Comparison of ENCODE assay signal across 22 cellular contexts in the genomic region with DNA sequence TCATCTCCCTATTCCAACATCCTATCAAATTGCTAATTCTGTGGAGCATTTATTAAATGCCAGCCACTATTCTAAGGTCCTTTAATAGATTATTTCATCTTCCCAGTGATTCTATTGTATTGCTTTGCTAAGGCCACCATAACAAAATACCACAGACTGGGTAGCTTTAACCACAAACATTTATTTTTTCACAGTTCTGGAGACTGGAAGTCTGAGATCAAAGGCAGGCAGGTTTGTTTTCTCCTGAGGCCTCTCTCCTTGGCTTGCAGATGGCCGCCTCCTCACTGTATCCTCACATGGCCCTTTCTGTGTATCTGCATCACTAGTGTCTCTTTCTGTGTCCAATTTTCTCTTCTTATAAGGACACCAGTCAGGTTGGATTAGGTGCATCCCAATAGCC.
"Had no signal": no experiment of that assay in that cellular context is flagged by ENCODE, and none has a peak within 500 bp of the region (broad histone marks: within the 10 kb centered on the region; RNA-seq: fewer than 3 reads in every experiment).

No MANE protein-coding gene starts in this region.

- H3K27ac Mint-ChIP-seq: endodermal cell; naive thymus-derived CD4-positive, alpha-beta T cell; nephron progenitor cell; stimulated activated naive B cell treated with anti-CD40 and anti-IgM and Interleukin-4, amounts not matched to agents 10 μg/mL and 1 μg/mL and 100 μg/mL, for 72 hours; stimulated activated naive CD8-positive, alpha-beta T cell treated with anti-CD3 and anti-CD28 coated beads, Interleukin-15, amount 100 ng/mL, for 72 hours had no signal

- H3K4me1 Mint-ChIP-seq: nephron progenitor cell; stimulated activated naive B cell treated with anti-CD40 and anti-IgM and Interleukin-4, amounts not matched to agents 10 μg/mL and 1 μg/mL and 100 μg/mL, for 72 hours; stimulated activated naive CD8-positive, alpha-beta T cell treated with anti-CD3 and anti-CD28 coated beads, Interleukin-15, amount 100 ng/mL, for 72 hours had no signal

- H3K9me3 Mint-ChIP-seq: endodermal cell; naive thymus-derived CD4-positive, alpha-beta T cell; nephron progenitor cell; stimulated activated naive B cell treated with anti-CD40 and anti-IgM and Interleukin-4, amounts not matched to agents 10 μg/mL and 1 μg/mL and 100 μg/mL, for 72 hours; stimulated activated naive CD8-positive, alpha-beta T cell treated with anti-CD3 and anti-CD28 coated beads, Interleukin-15, amount 100 ng/mL, for 72 hours had no signal

- DNase-seq: dermis blood vessel endothelial cell; effector CD4-positive, alpha-beta T cell; endodermal cell; erythroblast; foreskin keratinocyte; head of caudate nucleus; kidney glomerular epithelial cell; mammary epithelial cell; naive thymus-derived CD4-positive, alpha-beta T cell; nephron progenitor cell; psoas muscle; sigmoid colon; stimulated activated CD4-positive, alpha-beta T cell treated with anti-CD3 and anti-CD28 coated beads, Interleukin-2, amount 100 ng/mL, for 24 hours; stimulated activated CD4-positive, alpha-beta T cell treated with anti-CD3 and anti-CD28 coated beads, Interleukin-4, amount 100 ng/mL, for 4 hours; stimulated activated naive B cell treated with anti-CD40 and anti-IgM and Interleukin-4, amounts not matched to agents 10 μg/mL and 1 μg/mL and 100 μg/mL, for 72 hours; stimulated activated naive CD8-positive, alpha-beta T cell treated with anti-CD3 and anti-CD28 coated beads, Interleukin-15, amount 100 ng/mL, for 72 hours; testis; upper lobe of right lung had no signal

- H3K36me3 Mint-ChIP-seq: naive thymus-derived CD4-positive, alpha-beta T cell; stimulated activated naive B cell treated with anti-CD40 and anti-IgM and Interleukin-4, amounts not matched to agents 10 μg/mL and 1 μg/mL and 100 μg/mL, for 72 hours had no signal

- H3K4me3 ChIP-seq: hepatocyte, psoas muscle, sigmoid colon, skin epidermis, testis, tibial nerve, upper lobe of right lung, vagina had no signal

- H3K4me3 Mint-ChIP-seq: endodermal cell; naive thymus-derived CD4-positive, alpha-beta T cell; nephron progenitor cell; stimulated activated naive B cell treated with anti-CD40 and anti-IgM and Interleukin-4, amounts not matched to agents 10 μg/mL and 1 μg/mL and 100 μg/mL, for 72 hours; stimulated activated naive CD8-positive, alpha-beta T cell treated with anti-CD3 and anti-CD28 coated beads, Interleukin-15, amount 100 ng/mL, for 72 hours had no signal

- H3K27me3 Mint-ChIP-seq: stimulated activated naive CD8-positive, alpha-beta T cell treated with anti-CD3 and anti-CD28 coated beads, Interleukin-15, amount 100 ng/mL, for 72 hours had no signal
